In genomic region chr6:118648866-118649554, GRCh38 we compare ENCODE assay signal across 10 cellular contexts. TPM values are rescaled to one million over a fixed set of nuclear protein-coding genes. Genes with fewer than 3 reads are reported as not detected.
DNase-seq lines count a peak whose midpoint lies in the region; ATAC-seq, FAIRE-seq and TF ChIP-seq lines count a peak whose summit lies in the region.
"Had no signal": no experiment of that assay in that cellular context is flagged by ENCODE, and none has a peak within 500 bp of the region (broad histone marks: within the 10 kb centered on the region; RNA-seq: fewer than 3 reads in every experiment).

No MANE protein-coding gene starts in this region.

- peak overlapping the region; percentile 91 for H3K4me3 Mint-ChIP-seq in CD4-positive, alpha-beta T cell
- H3K4me3 Mint-ChIP-seq in astrocyte (ENCODE audit: unreplicated experiment): peak overlapping the region; percentile 92
- peak overlapping the region; percentile 82 to 95 (median 90) for H3K4me3 Mint-ChIP-seq in naive thymus-derived CD8-positive, alpha-beta T cell

- H3K9me3 ChIP-seq in CD4-positive, alpha-beta T cell (ENCODE audit: control insufficient read depth, low read length): no peaks in the 10 kb centered on the region
- no peaks in the 10 kb centered on the region for H3K9me3 ChIP-seq in HUES48 (ENCODE audit: control insufficient read depth, insufficient read depth, low read length)
- no peaks in the 10 kb centered on the region for H3K9me3 ChIP-seq in astrocyte (ENCODE audit: insufficient read depth, low read depth, low read length)
- H3K9me3 ChIP-seq: esophagus squamous epithelium had no signal

- no peak overlapping the region for H3K27ac ChIP-seq in CD4-positive, alpha-beta T cell (ENCODE audit: low read depth, low read length)
- no peak overlapping the region for H3K27ac ChIP-seq in HUES48 (ENCODE audit: low read depth, low read length)
- peak overlapping the region; percentile 28 for H3K27ac ChIP-seq in astrocyte (ENCODE audit: low read depth, low read length)

- POLR2A ChIA-PET in CD4-positive, alpha-beta T cell (lab: Charles Lee): interaction anchor here (0.7 to 1.2 kb wide), 3 partner anchors 35 to 61 kb away, joined by 3 to 4 read pairs (median 3); no protein-coding TSS in a partner anchor
- POLR2A ChIA-PET in naive thymus-derived CD8-positive, alpha-beta T cell (lab: Charles Lee): interaction anchor here (0.7 to 3.2 kb wide), 2 partner anchors 17 to 60 kb away, joined by 4 to 55 read pairs; no protein-coding TSS in a partner anchor

- no peaks in the 10 kb centered on the region for H3K27me3 ChIP-seq in CD4-positive, alpha-beta T cell (ENCODE audit: control insufficient read depth, insufficient read depth, low read length)
- H3K27me3 ChIP-seq in HUES48 (ENCODE audit: control insufficient read depth, insufficient read depth, low read length): peaks cover 13% of the 10 kb centered on the region
- no peaks in the 10 kb centered on the region for H3K27me3 ChIP-seq in astrocyte (ENCODE audit: insufficient read depth, low read length)

- H4K20me1 ChIP-seq in astrocyte (ENCODE audit: insufficient read depth, low read length): peaks cover 33% of the 10 kb centered on the region

- TF ChIP-seq POLR2A in erythroblast (IDR thresholded peaks at IDR 0.05; ENCODE audit: low read length): no peak

- H3K4me1 Mint-ChIP-seq in CD4-positive, alpha-beta T cell (ENCODE audit: low read depth): peaks cover 53% of the 10 kb centered on the region
- H3K4me1 Mint-ChIP-seq in astrocyte (ENCODE audit: low read depth, unreplicated experiment): peaks cover 10% of the 10 kb centered on the region
- H3K4me1 Mint-ChIP-seq in naive thymus-derived CD8-positive, alpha-beta T cell: peaks cover 28 to 55% (median 45%) of the 10 kb centered on the region in 4 donors

- H2AFZ ChIP-seq in astrocyte (ENCODE audit: low read depth, low read length): no peak overlapping the region

- no peak for ATAC-seq in CD4-positive, alpha-beta T cell (ENCODE audit: poor library complexity)
- ATAC-seq in naive thymus-derived CD8-positive, alpha-beta T cell: no peak
- ATAC-seq in GM18517 (IDR thresholded peaks at IDR 0.05; ENCODE audit: unreplicated experiment): no peak

- H3K36me3 Mint-ChIP-seq in CD4-positive, alpha-beta T cell (ENCODE audit: low read depth): peaks cover 18% of the 10 kb centered on the region
- H3K36me3 Mint-ChIP-seq in astrocyte (ENCODE audit: low read depth, unreplicated experiment): no peaks in the 10 kb centered on the region
- peaks cover 0 to 21% (median 0%) of the 10 kb centered on the region in 3 donors for H3K36me3 Mint-ChIP-seq in naive thymus-derived CD8-positive, alpha-beta T cell

- no peaks in the 10 kb centered on the region for H3K36me3 ChIP-seq in HUES48 (ENCODE audit: control insufficient read depth, insufficient read depth, low read length)
- H3K36me3 ChIP-seq in astrocyte (ENCODE audit: insufficient read depth, low read length): no peaks in the 10 kb centered on the region
- H3K36me3 ChIP-seq: esophagus squamous epithelium had no signal

- H3K4me1 ChIP-seq in HUES48 (ENCODE audit: control insufficient read depth, insufficient read depth, low read length) (peaks cover 24% of the 10 kb centered on the region), astrocyte (ENCODE audit: insufficient read depth, low read length) (peaks cover 6% of the 10 kb centered on the region)

- peak overlapping the region; percentile 93 for H3K4me2 ChIP-seq in astrocyte (ENCODE audit: low read length)

- intact Hi-C loops in CD4-positive, alpha-beta T cell (cut with DNase I, micrococcal nuclease): no loop called here

- no peak for DNase-seq in CD4-positive, alpha-beta T cell
- DNase-seq in astrocyte (ENCODE audit: low read depth): no peak
- no peak for DNase-seq in naive thymus-derived CD8-positive, alpha-beta T cell
- no peak for DNase-seq in erythroblast (lab: John Stamatoyannopoulos, UW)
- DNase-seq in nucleus accumbens (lab: John Stamatoyannopoulos, UW): no peak
- no peak for DNase-seq in cerebellum (ENCODE audit: low spot score)
- DNase-seq: activated CD8-positive, alpha-beta memory T cell treated with anti-CD3 and anti-CD28 coated beads, Interleukin-2, amount 50 U/mL, for 4 hours; esophagus squamous epithelium had no signal

- H3K9ac ChIP-seq in HUES48 (ENCODE audit: low read depth, low read length): no peak overlapping the region
- H3K9ac ChIP-seq in astrocyte (ENCODE audit: low read length): peak overlapping the region; percentile 95

- no peak for TF ChIP-seq CTCF in CD4-positive, alpha-beta T cell (IDR thresholded peaks at IDR 0.05)
- no peak for TF ChIP-seq CTCF in astrocyte (IDR thresholded peaks at IDR 0.05; ENCODE audit: insufficient read depth, low read depth, low read length)

- H3K4me3 ChIP-seq in HUES48 (ENCODE audit: low read depth, low read length) (peak overlapping the region; percentile 97), astrocyte (ENCODE audit: insufficient read depth, low read depth, low read length) (peak overlapping the region; percentile 81)

- H3K79me2 ChIP-seq in astrocyte (ENCODE audit: insufficient read depth, low read length): peaks cover 72% of the 10 kb centered on the region

- H3K27ac Mint-ChIP-seq in CD4-positive, alpha-beta T cell: peak overlapping the region; percentile 91
- no peak overlapping the region for H3K27ac Mint-ChIP-seq in astrocyte (ENCODE audit: unreplicated experiment)
- H3K27ac Mint-ChIP-seq in naive thymus-derived CD8-positive, alpha-beta T cell: peak overlapping the region in 3 of 10 donors; percentile 11 to 90 (median 70)

- FAIRE-seq in astrocyte (lab: Jason Lieb, UNC): no peak

- no peaks in the 10 kb centered on the region for H3K27me3 Mint-ChIP-seq in CD4-positive, alpha-beta T cell
- no peaks in the 10 kb centered on the region for H3K27me3 Mint-ChIP-seq in astrocyte (ENCODE audit: low read depth, unreplicated experiment)
- H3K27me3 Mint-ChIP-seq in naive thymus-derived CD8-positive, alpha-beta T cell: no peaks in the 10 kb centered on the region

- no peaks in the 10 kb centered on the region for H3K9me3 Mint-ChIP-seq in CD4-positive, alpha-beta T cell
- H3K9me3 Mint-ChIP-seq in astrocyte (ENCODE audit: unreplicated experiment): no peaks in the 10 kb centered on the region
- no peaks in the 10 kb centered on the region for H3K9me3 Mint-ChIP-seq in naive thymus-derived CD8-positive, alpha-beta T cell

- CTCF ChIA-PET in CD4-positive, alpha-beta T cell (lab: Charles Lee): interaction anchor here (0.6 to 1.0 kb wide), 2 partner anchors 11 to 85 kb away, joined by 3 read pairs; no protein-coding TSS in a partner anchor

RNA-seq across cellular contexts. Expression of gene CEP85L, which starts 2.4 kb away (rescaled TPM):
- 10 to 100 TPM; 76.2 to 80.7 TPM for total RNA-seq in CD4-positive, alpha-beta T cell
- 16.3 and 19.3 TPM in 2 replicates for total RNA-seq in astrocyte
- total RNA-seq in naive thymus-derived CD8-positive, alpha-beta T cell: 10 to 100 TPM; 70.9 to 73.6 TPM
- polyA plus RNA-seq in naive thymus-derived CD8-positive, alpha-beta T cell: 10 to 100 TPM; 31.1 to 50.0 (median 47.5) TPM
- total RNA-seq in cerebellum: 40.9 TPM
